Comparison of ENCODE assay signal across 8 cellular contexts in genomic region chr1:83999316-83999819, GRCh38. TPM values are rescaled to one million over a fixed set of nuclear protein-coding genes. Genes with fewer than 3 reads are reported as not detected.
DNase-seq lines count a peak whose midpoint lies in the region; ATAC-seq and TF ChIP-seq lines count a peak whose summit lies in the region.

No MANE protein-coding gene starts in this region.

- TF ChIP-seq CTCF in glutamatergic neuron (IDR thresholded peaks at IDR 0.05; ENCODE audit: partially characterized antibody, unreplicated experiment) (no peak), neutrophil (IDR thresholded peaks at IDR 0.05) (no peak)

- peak overlapping the region; percentile 89 for H3K4me3 Mint-ChIP-seq in activated naive CD8-positive, alpha-beta T cell treated with anti-CD3 and anti-CD28 coated beads, Interleukin-2, amount 10 ng/mL, durations not matched to agents 7 days and 5 days
- H3K4me3 Mint-ChIP-seq in glutamatergic neuron (ENCODE audit: unreplicated experiment) = peak overlapping the region; percentile 88

- peak; percentile 63 for ATAC-seq in GM19467 (IDR thresholded peaks at IDR 0.05; ENCODE audit: unreplicated experiment)
- peak; percentile 83 for ATAC-seq in HG03521 (IDR thresholded peaks at IDR 0.05; ENCODE audit: unreplicated experiment)
- peak; percentile 83 for ATAC-seq in activated naive CD8-positive, alpha-beta T cell treated with anti-CD3 and anti-CD28 coated beads, Interleukin-2, amount 10 ng/mL, durations not matched to agents 7 days and 5 days (ENCODE audit: low read depth)

- no peak overlapping the region for H3K27ac ChIP-seq in neutrophil

- POLR2A ChIA-PET in activated naive CD8-positive, alpha-beta T cell treated with anti-CD3 and anti-CD28 coated beads, Interleukin-2, amount 10 ng/mL, durations not matched to agents 7 days and 5 days (lab: Charles Lee) = interaction anchor here (1.1 kb wide), 2 partner anchors 507 to 574 kb away, joined by 3 to 4 read pairs; partner anchors contain the start of genes CTBS, GNG5 and SPATA1

- peaks cover 82% of the 10 kb centered on the region for H3K27me3 ChIP-seq in neutrophil

- H3K4me1 Mint-ChIP-seq in activated naive CD8-positive, alpha-beta T cell treated with anti-CD3 and anti-CD28 coated beads, Interleukin-2, amount 10 ng/mL, durations not matched to agents 7 days and 5 days = peaks cover 13% of the 10 kb centered on the region
- peaks cover 43% of the 10 kb centered on the region for H3K4me1 Mint-ChIP-seq in glutamatergic neuron (ENCODE audit: low read depth, unreplicated experiment)

- H3K36me3 ChIP-seq in neutrophil = no peaks in the 10 kb centered on the region

- H3K27me3 Mint-ChIP-seq in activated naive CD8-positive, alpha-beta T cell treated with anti-CD3 and anti-CD28 coated beads, Interleukin-2, amount 10 ng/mL, durations not matched to agents 7 days and 5 days = peaks cover 58% of the 10 kb centered on the region
- peaks cover 10% of the 10 kb centered on the region for H3K27me3 Mint-ChIP-seq in glutamatergic neuron (ENCODE audit: unreplicated experiment)

- no peaks in the 10 kb centered on the region for H3K9me3 Mint-ChIP-seq in activated naive CD8-positive, alpha-beta T cell treated with anti-CD3 and anti-CD28 coated beads, Interleukin-2, amount 10 ng/mL, durations not matched to agents 7 days and 5 days
- H3K9me3 Mint-ChIP-seq in glutamatergic neuron (ENCODE audit: unreplicated experiment) = peaks cover 13% of the 10 kb centered on the region

- peak overlapping the region; percentile 25 to 60 for H3K4me3 ChIP-seq in neutrophil (ENCODE audit: low read depth in 1 of 2, low read length in 1 of 2)

- H3K4me1 ChIP-seq in neutrophil (ENCODE audit: control insufficient read depth in 1 of 2, insufficient read depth in 1 of 2, low read depth in 1 of 2, low read length in 1 of 2) = peaks cover 0 to 12% of the 10 kb centered on the region in 2 experiments

- peak overlapping the region; percentile 13 for H3K27ac Mint-ChIP-seq in activated naive CD8-positive, alpha-beta T cell treated with anti-CD3 and anti-CD28 coated beads, Interleukin-2, amount 10 ng/mL, durations not matched to agents 7 days and 5 days
- peak overlapping the region; percentile 95 for H3K27ac Mint-ChIP-seq in glutamatergic neuron (ENCODE audit: unreplicated experiment)

- no peaks in the 10 kb centered on the region for H3K9me3 ChIP-seq in neutrophil

- DNase-seq in EH (ENCODE audit: low read depth) (peak; percentile 77), NCI-H526 treated with DMSO at 0.1 percent for 48 hours (lab: John Stamatoyannopoulos, UW) (peak; percentile 73), glutamatergic neuron (no peak)
- DNase-seq in activated naive CD8-positive, alpha-beta T cell treated with anti-CD3 and anti-CD28 coated beads, Interleukin-2, amount 10 ng/mL, durations not matched to agents 7 days and 5 days = no peak
- no peak for DNase-seq in activated CD4-positive, CD25-positive, alpha-beta regulatory T cell (lab: John Stamatoyannopoulos, UW)

- H3K36me3 Mint-ChIP-seq in activated naive CD8-positive, alpha-beta T cell treated with anti-CD3 and anti-CD28 coated beads, Interleukin-2, amount 10 ng/mL, durations not matched to agents 7 days and 5 days = no peaks in the 10 kb centered on the region
- H3K36me3 Mint-ChIP-seq in glutamatergic neuron (ENCODE audit: unreplicated experiment) = peaks cover 5% of the 10 kb centered on the region

RNA-seq across cellular contexts. Expression of gene TTLL7, which starts 0.4 kb away (rescaled TPM):
- total RNA-seq in activated naive CD8-positive, alpha-beta T cell treated with anti-CD3 and anti-CD28 coated beads, Interleukin-2, amount 10 ng/mL, durations not matched to agents 7 days and 5 days = 1 to 10 TPM; 1.3 to 2.3 TPM
- total RNA-seq in glutamatergic neuron (ENCODE audit: unreplicated experiment) = 123 TPM

Comparison
In these comparisons a context has a peak if more than half of its experiments do, and no peak if none do; other contexts are left out.
1. DNase-seq: peak in EH (single experiment) and NCI-H526 treated with DMSO at 0.1 percent for 48 hours (single experiment); none in activated naive CD8-positive, alpha-beta T cell treated with anti-CD3 and anti-CD28 coated beads, Interleukin-2, amount 10 ng/mL, durations not matched to agents 7 days and 5 days (single experiment), glutamatergic neuron (single experiment) and activated CD4-positive, CD25-positive, alpha-beta regulatory T cell (0 of 4).
2. RNA of gene TTLL7, which starts 0.4 kb away (total RNA-seq): 123 TPM in glutamatergic neuron (single experiment); 1.3 to 2.3 TPM in activated naive CD8-positive, alpha-beta T cell treated with anti-CD3 and anti-CD28 coated beads, Interleukin-2, amount 10 ng/mL, durations not matched to agents 7 days and 5 days; every median in the first group is over 10 times any median in the second.
3. Peak in every context shown above with its lines, with median percentiles within 50 percentile points of each other: ATAC-seq.